ENCODE assay signal across 14 cellular contexts in genomic region chr4:76590847-76591281, GRCh38.
DNase-seq lines count a peak whose midpoint lies in the region; ATAC-seq and TF ChIP-seq lines count a peak whose summit lies in the region.
"Had no signal": no experiment of that assay in that cellular context is flagged by ENCODE, and none has a peak within 500 bp of the region (broad histone marks: within the 10 kb centered on the region; RNA-seq: fewer than 3 reads in every experiment).

No MANE protein-coding gene starts in this region.

- H3K9me3 ChIP-seq in PC-9 (ENCODE audit: insufficient read depth, low read depth), result no peaks in the 10 kb centered on the region
- H3K9me3 ChIP-seq: psoas muscle had no signal

- H3K4me3 Mint-ChIP-seq in neural crest cell (peak overlapping the region; percentile 55), natural killer cell (no peak overlapping the region)
- H3K4me3 Mint-ChIP-seq: B cell had no signal

- H3K36me3 Mint-ChIP-seq in neural crest cell (ENCODE audit: low read depth), result no peaks in the 10 kb centered on the region
- H3K36me3 Mint-ChIP-seq in natural killer cell, result no peaks in the 10 kb centered on the region

- H3K9me3 Mint-ChIP-seq in neural crest cell, result no peaks in the 10 kb centered on the region
- H3K9me3 Mint-ChIP-seq in natural killer cell, result no peaks in the 10 kb centered on the region

- H3K27me3 Mint-ChIP-seq in neural crest cell (ENCODE audit: low read depth) (no peaks in the 10 kb centered on the region), natural killer cell (ENCODE audit: low read depth in 2 of 2) (peaks cover 7 to 18% of the 10 kb centered on the region in 2 donors)

- peak overlapping the region; percentile 67 for H3K4me2 ChIP-seq in PC-9

- intact Hi-C loops in PC-9 (cut with micrococcal nuclease; ENCODE audit: unreplicated experiment) (loop anchor here (1.0 to 2.0 kb wide), 7 partner anchors 20 to 113 kb away; no protein-coding TSS in a partner anchor), natural killer cell (cut with micrococcal nuclease) (no loop called here)

- no peaks in the 10 kb centered on the region for H3K79me2 ChIP-seq in PC-9 (ENCODE audit: low read depth)

- no peak overlapping the region for H2AFZ ChIP-seq in PC-9

- no peaks in the 10 kb centered on the region for H3K36me3 ChIP-seq in PC-9 (ENCODE audit: low read depth)

- POLR2A ChIA-PET in PC-9 (lab: Charles Lee; ENCODE audit: unreplicated experiment), result interaction anchor here (1.0 kb wide), 1 partner anchor 98 kb away, joined by 3 read pairs; no protein-coding TSS in a partner anchor

- ATAC-seq in HG03571 (IDR thresholded peaks at IDR 0.05; ENCODE audit: unreplicated experiment), result no peak
- ATAC-seq in natural killer cell, result no peak

- H3K27me3 ChIP-seq in PC-9 (ENCODE audit: insufficient read depth, low read depth), result no peaks in the 10 kb centered on the region

- H4K20me1 ChIP-seq in PC-9 (ENCODE audit: insufficient read depth), result no peaks in the 10 kb centered on the region

- in situ Hi-C loops in ACHN (cut with HindIII; ENCODE audit: low pct_ligation_motif_present, low pct_unique_long_range_greater_than_20kb, low sequenced_read_pairs), result no loop called here

- peaks cover 14% of the 10 kb centered on the region; the same call in 1 of the 2 replicates for H3F3A ChIP-seq in PC-9 (ENCODE audit: insufficient read depth, low read depth)

- peaks cover 53% of the 10 kb centered on the region for H3K4me1 Mint-ChIP-seq in neural crest cell
- H3K4me1 Mint-ChIP-seq in natural killer cell, result peaks cover 2 to 4% of the 10 kb centered on the region in 2 donors

- peak overlapping the region; percentile 89 for H3K27ac Mint-ChIP-seq in neural crest cell (ENCODE audit: unreplicated experiment)
- no peak overlapping the region for H3K27ac Mint-ChIP-seq in natural killer cell
- H3K27ac Mint-ChIP-seq: B cell had no signal

- TF ChIP-seq CTCF in PC-9 (conservative IDR thresholded peaks at IDR 0.05) (no peak), neural crest cell (conservative IDR thresholded peaks at IDR 0.05) (no peak), natural killer cell (IDR thresholded peaks at IDR 0.05) (no peak)

- H3K4me3 ChIP-seq in PC-9, result no peak overlapping the region
- H3K4me3 ChIP-seq: psoas muscle had no signal

- CTCF ChIA-PET in PC-9 (lab: Charles Lee), result no interaction called here

- BruUV-seq in PC-9 (replicated peaks; lab: Mats Ljungman, UMichigan), result no TSS peak

- H3K9me2 ChIP-seq in PC-9 (ENCODE audit: insufficient read depth), result no peaks in the 10 kb centered on the region

- H3K4me1 ChIP-seq in PC-9 (replicated peaks; ENCODE audit: insufficient read depth), result peaks cover 52% of the 10 kb centered on the region
- H3K4me1 ChIP-seq: psoas muscle had no signal

- peak overlapping the region; percentile 84 for H3K27ac ChIP-seq in PC-9
- H3K27ac ChIP-seq: psoas muscle had no signal

- DNase-seq in ACHN, result peak; percentile 40
- no peak for DNase-seq in PC-9
- DNase-seq in fibroblast of peridontal ligament (ENCODE audit: extremely low read depth), result peak; percentile 83
- DNase-seq in neural crest cell (ENCODE audit: low read depth, low spot score), result no peak
- DNase-seq in AML-193 (lab: John Stamatoyannopoulos, UW), result no peak
- no peak for DNase-seq in natural killer cell
- no peak for DNase-seq in SKM-1 treated with dmso at 0.1 percent for 144 hours (lab: John Stamatoyannopoulos, UW; ENCODE audit: unreplicated experiment)
- DNase-seq: activated CD8-positive, alpha-beta memory T cell treated with anti-CD3 and anti-CD28 coated beads, Interleukin-2, amount 50 U/mL, for 4 hours; cerebellar nuclear complex; MM.1S; NCI-H748 treated with DMSO at 0.1 percent for 48 hours; psoas muscle had no signal

Comparison
In these comparisons a context has a peak if more than half of its experiments do, and no peak if none do; other contexts are left out.
1. DNase-seq: peak in ACHN (single experiment) and fibroblast of peridontal ligament (single experiment); none in PC-9 (0 of 2), neural crest cell (single experiment), AML-193 (0 of 2), natural killer cell (single experiment) and SKM-1 treated with dmso at 0.1 percent for 144 hours (single experiment).